In genomic region chr17:76893623-76894358, GRCh38 we compare ENCODE assay signal across 22 cellular contexts. TPM values are rescaled to one million over a fixed set of nuclear protein-coding genes. Genes with fewer than 3 reads are reported as not detected.
DNase-seq lines count a peak whose midpoint lies in the region; ATAC-seq lines count a peak whose summit lies in the region.
"Had no signal": no experiment of that assay in that cellular context is flagged by ENCODE, and none has a peak within 500 bp of the region (broad histone marks: within the 10 kb centered on the region; RNA-seq: fewer than 3 reads in every experiment).

No MANE protein-coding gene starts in this region.

- peak; percentile 89 for DNase-seq in COR-L47 (lab: John Stamatoyannopoulos, UW)
- DNase-seq in NCI-H1105 treated with DMSO at 0.1 percent for 48 hours (lab: John Stamatoyannopoulos, UW) = peak; percentile 65
- DNase-seq in astrocyte of the hippocampus (ENCODE audit: low read depth, low spot score) = peak; percentile 45
- DNase-seq in midbrain (lab: John Stamatoyannopoulos, UW) = peak; percentile 56
- DNase-seq in SIG-M5 (lab: John Stamatoyannopoulos, UW) = no peak
- no peak for DNase-seq in activated CD8-positive, alpha-beta memory T cell treated with anti-CD3 and anti-CD28 coated beads, Interleukin-2, amount 50 U/mL, for 48 hours
- DNase-seq: activated CD8-positive, alpha-beta memory T cell treated with anti-CD3 and anti-CD28 coated beads, Interleukin-2, amount 50 U/mL, for 4 hours; activated naive CD8-positive, alpha-beta T cell treated with anti-CD3 and anti-CD28 coated beads, Interleukin-2, amount 10 ng/mL, durations not matched to agents 7 days and 5 days; brain microvascular endothelial cell; DMS153; GF-D8; HCEC 1CT; KG1; naive thymus-derived CD8-positive, alpha-beta T cell; NCI-H187 treated with DMSO at 0.1 percent for 48 hours; NCI-H524 treated with DMSO at 0.1 percent for 48 hours; stimulated activated CD4-positive, alpha-beta T cell treated with anti-CD3 and anti-CD28 coated beads, Interleukin-15, amount 100 ng/mL, for 24 hours; upper lobe of right lung had no signal

- ATAC-seq in esophagus mucosa = no peak
- no peak for ATAC-seq in HG03159 (IDR thresholded peaks at IDR 0.05; ENCODE audit: unreplicated experiment)
- ATAC-seq: naive thymus-derived CD8-positive, alpha-beta T cell; sciatic nerve; upper lobe of right lung had no signal

RNA-seq across cellular contexts. Expression of gene MGAT5B, which starts 25.6 kb away (rescaled TPM):
- total RNA-seq in esophagus mucosa = 0.20 TPM
- total RNA-seq: HT-29 had no signal

Comparison
In these comparisons a context has a peak if more than half of its experiments do, and no peak if none do; other contexts are left out.
1. DNase-seq: peak in COR-L47 (single experiment), NCI-H1105 treated with DMSO at 0.1 percent for 48 hours (single experiment), astrocyte of the hippocampus (single experiment) and midbrain (single experiment); none in SIG-M5 (single experiment) and activated CD8-positive, alpha-beta memory T cell treated with anti-CD3 and anti-CD28 coated beads, Interleukin-2, amount 50 U/mL, for 48 hours (single experiment).